Comparison of ENCODE assay signal across 2 cellular contexts in the genomic region with DNA sequence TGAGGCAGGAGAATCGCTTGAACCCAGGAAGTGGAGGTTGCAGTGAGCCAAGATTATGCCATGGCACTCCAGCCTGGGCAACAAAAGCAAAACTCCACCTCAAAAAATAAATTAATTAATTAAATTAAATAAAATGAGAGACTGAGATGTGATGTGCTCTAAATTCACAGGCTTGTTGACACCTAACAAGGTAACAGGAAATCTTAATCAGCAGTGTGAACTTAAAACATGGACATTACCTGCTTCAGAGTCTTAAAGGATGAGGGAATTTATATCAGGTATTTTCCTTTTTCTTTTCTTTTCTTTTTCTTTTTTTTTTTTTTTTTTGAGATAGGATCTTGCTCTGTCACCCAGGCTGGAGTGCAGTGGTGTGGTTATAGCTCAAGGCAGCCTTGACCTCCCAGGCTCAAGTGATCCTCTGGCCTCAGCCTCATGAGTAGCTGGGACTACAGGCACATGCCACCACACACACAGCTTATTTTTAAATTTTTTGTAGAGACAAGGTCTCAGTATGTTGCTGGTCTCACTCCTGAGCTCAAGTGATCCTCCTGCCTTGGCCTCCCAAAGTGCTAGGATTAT. TPM values are rescaled to one million over a fixed set of nuclear protein-coding genes. Genes with fewer than 3 reads are reported as not detected.
"Had no signal": no experiment of that assay in that cellular context is flagged by ENCODE, and none has a peak within 500 bp of the region (broad histone marks: within the 10 kb centered on the region; RNA-seq: fewer than 3 reads in every experiment).

No MANE protein-coding gene starts in this region.

RNA-seq across cellular contexts. Expression of a gene that starts 23.2 kb away (rescaled TPM):
- total RNA-seq: Right ventricle myocardium inferior, Right ventricle myocardium superior had no signal
